ENCODE assay signal across 8 cellular contexts in the genomic region with DNA sequence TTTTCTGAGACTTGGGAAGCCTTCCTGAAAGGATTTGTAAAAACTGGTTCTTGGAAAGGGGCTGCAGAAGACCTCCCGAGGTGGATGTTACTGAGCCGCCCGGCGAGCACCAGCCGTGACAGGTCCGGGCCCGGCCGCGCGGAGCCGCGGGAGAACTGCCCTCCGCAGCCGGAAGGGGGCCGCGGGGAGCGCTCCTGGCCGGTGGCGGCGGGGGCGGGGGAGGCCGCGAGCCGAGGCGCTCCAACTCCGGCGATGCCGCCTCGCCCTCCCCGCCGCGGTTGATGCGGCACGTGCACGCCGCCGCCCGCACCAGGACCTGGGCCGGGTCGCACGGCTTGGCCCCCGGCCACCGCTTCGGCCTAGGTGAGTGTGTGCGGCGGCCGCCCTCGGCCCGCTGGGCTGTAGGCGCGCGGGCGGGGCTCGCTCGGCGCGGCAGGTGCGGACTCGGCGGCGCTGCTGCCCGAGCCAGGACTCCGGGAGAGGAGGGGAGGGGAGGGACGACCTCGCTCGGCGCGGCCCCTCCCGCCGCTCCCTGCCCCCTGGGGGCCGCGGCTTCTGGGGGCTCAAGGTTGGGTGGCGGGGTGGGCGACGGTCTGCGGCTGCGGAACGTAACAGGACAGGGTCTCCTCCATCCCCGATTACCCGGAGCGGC. TPM values are rescaled to one million over a fixed set of nuclear protein-coding genes. Genes with fewer than 3 reads are reported as not detected.
A peak's percentile ranks its signal among the peaks of the same experiment; 100 is the strongest.
DNase-seq lines count a peak whose midpoint lies in the region; ATAC-seq and TF ChIP-seq lines count a peak whose summit lies in the region.

No MANE protein-coding gene starts in this region.

- intact Hi-C loops in Right ventricle myocardium inferior (cut with DNase I), result loop anchor here (5.0 to 10.0 kb wide), 6 partner anchors 46 to 714 kb away; no protein-coding TSS in a partner anchor

- no peaks in the 10 kb centered on the region for H3K9me3 Mint-ChIP-seq in activated naive CD4-positive, alpha-beta T cell treated with anti-CD3 and anti-CD28 coated beads, Interleukin-2, amount 50 U/mL, for 72 hours

- no peaks in the 10 kb centered on the region for H3K9me3 ChIP-seq in osteoblast (ENCODE audit: low read depth, low read length)

- H3K4me1 ChIP-seq in osteoblast (ENCODE audit: insufficient read depth, low read length), result peaks cover 16% of the 10 kb centered on the region

- H3K79me2 ChIP-seq in osteoblast (ENCODE audit: insufficient read depth, low read length), result no peaks in the 10 kb centered on the region

- H3K36me3 ChIP-seq in osteoblast (ENCODE audit: insufficient read depth, low read length), result no peaks in the 10 kb centered on the region

- TF ChIP-seq CTCF in HL-60 (IDR thresholded peaks at IDR 0.05; ENCODE audit: insufficient read depth, low read length) (peak; percentile 39), osteoblast (IDR thresholded peaks at IDR 0.05; ENCODE audit: extremely low read depth, low read depth, low read length) (peak; percentile 26)

- ATAC-seq in GM19468 (IDR thresholded peaks at IDR 0.05; ENCODE audit: extremely low read depth, unreplicated experiment), result peak; percentile 38
- ATAC-seq in activated naive CD4-positive, alpha-beta T cell treated with anti-CD3 and anti-CD28 coated beads, Interleukin-2, amount 50 U/mL, for 72 hours, result peak; percentile 60 to 69
- peak; percentile 69 for ATAC-seq in Right ventricle myocardium inferior

- peak overlapping the region; percentile 88 to 93 for H3K27ac Mint-ChIP-seq in activated naive CD4-positive, alpha-beta T cell treated with anti-CD3 and anti-CD28 coated beads, Interleukin-2, amount 50 U/mL, for 72 hours

- peak overlapping the region; percentile 99 for H3K4me2 ChIP-seq in osteoblast (ENCODE audit: insufficient read depth, low read length)

- H4K20me1 ChIP-seq in osteoblast (ENCODE audit: insufficient read depth, low read length), result no peaks in the 10 kb centered on the region

- DNase-seq in DMS153 treated with DMSO at 0.1 percent for 48 hours (lab: John Stamatoyannopoulos, UW; ENCODE audit: unreplicated experiment), result peak; percentile 33
- DNase-seq in HL-60 (ENCODE audit: low read depth in 1 of 2, low spot score in 1 of 2), result peak in 1 of 2 experiments; percentile 69
- DNase-seq in SK-MEL-5 (ENCODE audit: low read depth, low spot score), result peak; percentile 32
- DNase-seq in activated naive CD4-positive, alpha-beta T cell treated with anti-CD3 and anti-CD28 coated beads, Interleukin-2, amount 50 U/mL, for 72 hours (ENCODE audit: low spot score in 2 of 2), result peak; percentile 78
- DNase-seq in Right ventricle myocardium inferior (ENCODE audit: missing footprints), result peak; percentile 82
- peak; percentile 93 for DNase-seq in osteoblast (ENCODE audit: insufficient read length, low spot score, missing footprints)
- peak; percentile 70 for DNase-seq in ureter (ENCODE audit: low spot score)

- peak overlapping the region; percentile 86 for H2AFZ ChIP-seq in osteoblast (ENCODE audit: low read length)

- H3K27ac ChIP-seq in HL-60 (replicated peaks) (peak overlapping the region; percentile 91), osteoblast (ENCODE audit: low read depth, low read length) (no peak overlapping the region)

- H3K36me3 Mint-ChIP-seq in activated naive CD4-positive, alpha-beta T cell treated with anti-CD3 and anti-CD28 coated beads, Interleukin-2, amount 50 U/mL, for 72 hours, result peaks cover 32 to 51% of the 10 kb centered on the region in 2 donors

- H3K27me3 ChIP-seq in HL-60 (ENCODE audit: insufficient read depth, poor library complexity, severe bottlenecking) (no peaks in the 10 kb centered on the region), osteoblast (ENCODE audit: insufficient read depth, low read length) (peaks cover 10% of the 10 kb centered on the region)

- peak overlapping the region; percentile 88 for H3K4me3 ChIP-seq in HL-60 (replicated peaks; ENCODE audit: insufficient read depth, low read length)
- H3K4me3 ChIP-seq in osteoblast (ENCODE audit: insufficient read depth, low read length), result peak overlapping the region; percentile 76

- in situ Hi-C loops in SK-MEL-5 (cut with HindIII; ENCODE audit: low pct_unique_long_range_greater_than_20kb, low sequenced_read_pairs), result no loop called here

RNA-seq across cellular contexts. Expression of a gene that starts 1.7 kb away (rescaled TPM):
- 49.9 and 59.2 TPM in 2 replicates for total RNA-seq in SK-MEL-5 (2014; rRNA removed; shearing (Covaris generic))
- polyA plus RNA-seq in SK-MEL-5 (2015; cell fraction: cytosol; rRNA removed), result 114 and 158 TPM in 2 replicates
- polyA plus RNA-seq in SK-MEL-5 (2015; cell fraction: nucleus; rRNA removed), result 145 and 146 TPM in 2 replicates
- total RNA-seq in activated naive CD4-positive, alpha-beta T cell treated with anti-CD3 and anti-CD28 coated beads, Interleukin-2, amount 50 U/mL, for 72 hours, result 10 to 100 TPM; 22.8 to 34.3 TPM
- total RNA-seq in Right ventricle myocardium inferior (37.0 TPM), osteoblast (5.0 and 5.1 TPM in 2 replicates), ureter (197 TPM)
